23 cellular contexts compared by ENCODE assay signal in the genomic region with DNA sequence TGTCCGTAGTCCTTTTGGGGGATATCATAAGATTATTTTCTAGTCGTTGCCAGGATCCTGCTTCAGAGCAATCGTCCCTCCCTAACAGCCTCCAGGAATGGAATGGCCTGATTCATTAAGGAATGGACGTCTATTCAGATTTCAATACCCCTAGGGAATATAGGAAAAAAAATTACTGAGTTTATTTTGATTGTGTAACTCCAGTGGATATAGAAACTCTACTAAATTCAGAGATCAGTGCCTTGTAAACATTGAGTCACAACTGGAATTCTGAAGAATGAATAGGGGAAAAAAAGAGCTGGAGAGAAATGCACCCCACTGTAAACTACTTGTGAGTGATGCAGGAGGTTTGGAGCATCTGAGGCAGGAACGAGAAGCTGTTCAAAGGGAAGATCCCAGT.
DNase-seq lines count a peak whose midpoint lies in the region; ATAC-seq, FAIRE-seq and TF ChIP-seq lines count a peak whose summit lies in the region.
"Had no signal": no experiment of that assay in that cellular context is flagged by ENCODE, and none has a peak within 500 bp of the region (broad histone marks: within the 10 kb centered on the region; RNA-seq: fewer than 3 reads in every experiment).

No MANE protein-coding gene starts in this region.

- peaks cover 40% of the 10 kb centered on the region for H3K4me1 ChIP-seq in A549
- H3K4me1 ChIP-seq: colonic mucosa, vagina had no signal

- CTCF ChIA-PET in A549 (lab: Yijun Ruan, JAX), result interaction anchor here (1.0 kb wide), 1 partner anchor 11 kb away, joined by 3 read pairs; no protein-coding TSS in a partner anchor

- POLR2A ChIA-PET in A549 (lab: Yijun Ruan, JAX), result no interaction called here

- peak; percentile 20 to 61; a peak in 4 of 5 replicates for TF ChIP-seq RAD21 in A549 (conservative IDR thresholded peaks at IDR 0.05 in 1 of 2, IDR thresholded peaks at IDR 0.05 in 1 of 2)

- intact Hi-C loops in cardiac septum (cut with DNase I), result no loop called here
- intact Hi-C loops in activated T-helper 2 cell treated with anti-CD3 and anti-CD28 coated beads, Interferon-gamma antibody, Interleukin-2, Interleukin-4, amounts not matched to agents 10 μg/mL and 5 μg/mL and 100 μg/mL, durations not matched to agents 14 hours and 24 hours and 36 hours (cut with micrococcal nuclease), result no loop called here

- peak overlapping the region; percentile 26; the same call in 2 of the 3 replicates for H3K4me3 ChIP-seq in A549
- H3K4me3 ChIP-seq in brain microvascular endothelial cell (ENCODE audit: low read depth, low read length), result no peak overlapping the region
- H3K4me3 ChIP-seq: colonic mucosa, vagina had no signal

- no peaks in the 10 kb centered on the region for H3K36me3 ChIP-seq in brain microvascular endothelial cell (replicated peaks)
- H3K36me3 ChIP-seq: colonic mucosa, vagina had no signal

- no peaks in the 10 kb centered on the region for H3K4me1 Mint-ChIP-seq in activated T-helper 2 cell treated with anti-CD3 and anti-CD28 coated beads, Interferon-gamma antibody, Interleukin-2, Interleukin-4, amounts not matched to agents 10 μg/mL and 5 μg/mL and 100 μg/mL, durations not matched to agents 14 hours and 24 hours and 36 hours (ENCODE audit: low read depth)

- peaks cover 29% of the 10 kb centered on the region for H3K9me3 Mint-ChIP-seq in activated T-helper 2 cell treated with anti-CD3 and anti-CD28 coated beads, Interferon-gamma antibody, Interleukin-2, Interleukin-4, amounts not matched to agents 10 μg/mL and 5 μg/mL and 100 μg/mL, durations not matched to agents 14 hours and 24 hours and 36 hours
- H3K9me3 Mint-ChIP-seq: endodermal cell, neural crest cell had no signal

- WGBS in A549 (ENCODE audit: missing lambda C conversion rate), result 5% methylated on average over 5 of the region's 5 CpGs

- DNase-seq in A549 (ENCODE audit: low read depth in 1 of 2, low spot score in 1 of 2), result peak; percentile 28 to 68
- peak; percentile 60 for DNase-seq in HT1080 (ENCODE audit: low read depth)
- DNase-seq in brain microvascular endothelial cell, result peak; percentile 9
- peak; percentile 21 for DNase-seq in fibroblast of the conjunctiva (ENCODE audit: low read depth)
- DNase-seq in cardiac septum (ENCODE audit: low spot score), result no peak
- no peak for DNase-seq in activated T-helper 2 cell treated with anti-CD3 and anti-CD28 coated beads, Interferon-gamma antibody, Interleukin-2, Interleukin-4, amounts not matched to agents 10 μg/mL and 5 μg/mL and 100 μg/mL, durations not matched to agents 14 hours and 24 hours and 36 hours (ENCODE audit: low spot score)
- DNase-seq: activated CD4-positive, alpha-beta T cell treated with anti-CD3 and anti-CD28 coated beads, Interleukin-2, amount 50 U/mL, for 1 hour; activated gamma-delta T cell treated with Interleukin-2 at 50 U/mL for 16 hours; amniotic stem cell; CD4-positive, alpha-beta T cell; colonic mucosa; DMS79; endodermal cell; midbrain; NCI-H1092 treated with DMSO at 0.1 percent for 48 hours; NCI-H2081; NCI-H524 treated with DMSO at 0.1 percent for 48 hours; Right ventricle myocardium superior had no signal

- no peak overlapping the region for H3K27ac Mint-ChIP-seq in activated T-helper 2 cell treated with anti-CD3 and anti-CD28 coated beads, Interferon-gamma antibody, Interleukin-2, Interleukin-4, amounts not matched to agents 10 μg/mL and 5 μg/mL and 100 μg/mL, durations not matched to agents 14 hours and 24 hours and 36 hours
- H3K27ac Mint-ChIP-seq: CD4-positive, alpha-beta T cell; endodermal cell had no signal

- in situ Hi-C loops in brain microvascular endothelial cell (cut with HindIII; ENCODE audit: low pct_ligation_motif_present, low sequenced_read_pairs), result no loop called here

- peak overlapping the region; percentile 56 to 77 for H3K27ac ChIP-seq in A549
- H3K27ac ChIP-seq in brain microvascular endothelial cell, result no peak overlapping the region
- H3K27ac ChIP-seq: colonic mucosa, vagina had no signal

- peak; percentile 52 to 72; a peak in 2 of 5 replicates for TF ChIP-seq EP300 in A549 (IDR thresholded peaks at IDR 0.05)

- peak; percentile 56 for FAIRE-seq in A549 (lab: Jason Lieb, UNC)
- FAIRE-seq: GM18507 had no signal

- H3K27me3 Mint-ChIP-seq in activated T-helper 2 cell treated with anti-CD3 and anti-CD28 coated beads, Interferon-gamma antibody, Interleukin-2, Interleukin-4, amounts not matched to agents 10 μg/mL and 5 μg/mL and 100 μg/mL, durations not matched to agents 14 hours and 24 hours and 36 hours (ENCODE audit: low read depth), result no peaks in the 10 kb centered on the region
- H3K27me3 Mint-ChIP-seq: CD4-positive, alpha-beta T cell had no signal

- H3K9me3 ChIP-seq in A549, result no peaks in the 10 kb centered on the region
- H3K9me3 ChIP-seq: colonic mucosa, vagina had no signal

- ATAC-seq in A549, result peak; percentile 87 to 89
- no peak for ATAC-seq in HG02763 (IDR thresholded peaks at IDR 0.05; ENCODE audit: unreplicated experiment)
- no peak for ATAC-seq in GM19463 (IDR thresholded peaks at IDR 0.05; ENCODE audit: unreplicated experiment)

- no peaks in the 10 kb centered on the region for H3K27me3 ChIP-seq in brain microvascular endothelial cell (replicated peaks)
- H3K27me3 ChIP-seq: colonic mucosa, vagina had no signal

- TF ChIP-seq CTCF in A549 (IDR thresholded peaks at IDR 0.05) (no peak), brain microvascular endothelial cell (IDR thresholded peaks at IDR 0.05; ENCODE audit: low read depth, low read length, missing control alignments) (no peak)

- H3K4me3 Mint-ChIP-seq in activated T-helper 2 cell treated with anti-CD3 and anti-CD28 coated beads, Interferon-gamma antibody, Interleukin-2, Interleukin-4, amounts not matched to agents 10 μg/mL and 5 μg/mL and 100 μg/mL, durations not matched to agents 14 hours and 24 hours and 36 hours (ENCODE audit: low read depth), result no peak overlapping the region
- H3K4me3 Mint-ChIP-seq: CD4-positive, alpha-beta T cell; endodermal cell; neural crest cell had no signal

- no peak for TF ChIP-seq POLR2A in A549 (IDR thresholded peaks at IDR 0.05; ENCODE audit: low read length)

- peak overlapping the region; percentile 77 for H3K4me2 ChIP-seq in A549

- H3K36me3 Mint-ChIP-seq in activated T-helper 2 cell treated with anti-CD3 and anti-CD28 coated beads, Interferon-gamma antibody, Interleukin-2, Interleukin-4, amounts not matched to agents 10 μg/mL and 5 μg/mL and 100 μg/mL, durations not matched to agents 14 hours and 24 hours and 36 hours (ENCODE audit: low read depth), result no peaks in the 10 kb centered on the region

TF ChIP-seq in A549, 52 proteins besides CTCF, POLR2A, EP300 and RAD21 (continues in another document):
- TF ChIP-seq, protein P1, sequence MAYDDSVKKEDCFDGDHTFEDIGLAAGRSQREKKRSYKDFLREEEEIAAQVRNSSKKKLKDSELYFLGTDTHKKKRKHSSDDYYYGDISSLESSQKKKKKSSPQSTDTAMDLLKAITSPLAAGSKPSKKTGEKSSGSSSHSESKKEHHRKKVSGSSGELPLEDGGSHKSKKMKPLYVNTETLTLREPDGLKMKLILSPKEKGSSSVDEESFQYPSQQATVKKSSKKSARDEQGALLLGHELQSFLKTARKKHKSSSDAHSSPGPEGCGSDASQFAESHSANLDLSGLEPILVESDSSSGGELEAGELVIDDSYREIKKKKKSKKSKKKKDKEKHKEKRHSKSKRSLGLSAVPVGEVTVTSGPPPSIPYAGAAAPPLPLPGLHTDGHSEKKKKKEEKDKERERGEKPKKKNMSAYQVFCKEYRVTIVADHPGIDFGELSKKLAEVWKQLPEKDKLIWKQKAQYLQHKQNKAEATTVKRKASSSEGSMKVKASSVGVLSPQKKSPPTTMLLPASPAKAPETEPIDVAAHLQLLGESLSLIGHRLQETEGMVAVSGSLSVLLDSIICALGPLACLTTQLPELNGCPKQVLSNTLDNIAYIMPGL (CRISPR knock-in tag; IDR thresholded peaks at IDR 0.05; ENCODE audit: borderline replicate concordance), result no peak
- TF ChIP-seq MYC (IDR thresholded peaks at IDR 0.05; ENCODE audit: borderline replicate concordance, low read length), result no peak
- TF ChIP-seq JUNB (IDR thresholded peaks at IDR 0.05), result peak; percentile 89
- no peak for TF ChIP-seq HOXB13 (CRISPR knock-in tag; IDR thresholded peaks at IDR 0.05; ENCODE audit: low read depth)
- TF ChIP-seq HDAC2 (IDR thresholded peaks at IDR 0.05), result no peak
- no peak for TF ChIP-seq FOSB (CRISPR knock-in tag; IDR thresholded peaks at IDR 0.05)
- TF ChIP-seq NFE2L2 (conservative IDR thresholded peaks at IDR 0.05; ENCODE audit: low read length), result no peak
- TF ChIP-seq HOXB5 (CRISPR knock-in tag; IDR thresholded peaks at IDR 0.05), result no peak
- no peak for TF ChIP-seq RNF2 (IDR thresholded peaks at IDR 0.05; ENCODE audit: borderline replicate concordance, low read depth)
- TF ChIP-seq, protein P2, sequence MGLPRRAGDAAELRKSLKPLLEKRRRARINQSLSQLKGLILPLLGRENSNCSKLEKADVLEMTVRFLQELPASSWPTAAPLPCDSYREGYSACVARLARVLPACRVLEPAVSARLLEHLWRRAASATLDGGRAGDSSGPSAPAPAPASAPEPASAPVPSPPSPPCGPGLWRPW (IDR thresholded peaks at IDR 0.05), result 0 out of 2 replicates have a peak, but pooled peaks have one; percentile 34
- TF ChIP-seq, protein P3, sequence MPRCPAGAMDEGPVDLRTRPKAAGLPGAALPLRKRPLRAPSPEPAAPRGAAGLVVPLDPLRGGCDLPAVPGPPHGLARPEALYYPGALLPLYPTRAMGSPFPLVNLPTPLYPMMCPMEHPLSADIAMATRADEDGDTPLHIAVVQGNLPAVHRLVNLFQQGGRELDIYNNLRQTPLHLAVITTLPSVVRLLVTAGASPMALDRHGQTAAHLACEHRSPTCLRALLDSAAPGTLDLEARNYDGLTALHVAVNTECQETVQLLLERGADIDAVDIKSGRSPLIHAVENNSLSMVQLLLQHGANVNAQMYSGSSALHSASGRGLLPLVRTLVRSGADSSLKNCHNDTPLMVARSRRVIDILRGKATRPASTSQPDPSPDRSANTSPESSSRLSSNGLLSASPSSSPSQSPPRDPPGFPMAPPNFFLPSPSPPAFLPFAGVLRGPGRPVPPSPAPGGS (IDR thresholded peaks at IDR 0.05), result peak; percentile 91; the same call in 2 of the 3 replicates
- TF ChIP-seq, protein P4, sequence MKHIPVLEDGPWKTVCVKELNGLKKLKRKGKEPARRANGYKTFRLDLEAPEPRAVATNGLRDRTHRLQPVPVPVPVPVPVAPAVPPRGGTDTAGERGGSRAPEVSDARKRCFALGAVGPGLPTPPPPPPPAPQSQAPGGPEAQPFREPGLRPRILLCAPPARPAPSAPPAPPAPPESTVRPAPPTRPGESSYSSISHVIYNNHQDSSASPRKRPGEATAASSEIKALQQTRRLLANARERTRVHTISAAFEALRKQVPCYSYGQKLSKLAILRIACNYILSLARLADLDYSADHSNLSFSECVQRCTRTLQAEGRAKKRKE (CRISPR knock-in tag; IDR thresholded peaks at IDR 0.05; ENCODE audit: low read depth), result no peak

Comparison
In these comparisons a context has a peak if more than half of its experiments do, and no peak if none do; other contexts are left out.
1. ATAC-seq: peak in A549 (2 of 2); none in HG02763 (single experiment) and GM19463 (single experiment).
2. DNase-seq: peak in A549 (2 of 2), HT1080 (single experiment), brain microvascular endothelial cell (single experiment) and fibroblast of the conjunctiva (single experiment); none in cardiac septum (single experiment) and activated T-helper 2 cell treated with anti-CD3 and anti-CD28 coated beads, Interferon-gamma antibody, Interleukin-2, Interleukin-4, amounts not matched to agents 10 μg/mL and 5 μg/mL and 100 μg/mL, durations not matched to agents 14 hours and 24 hours and 36 hours (single experiment).